In genomic region chr3:38128303-38128655, GRCh38 we compare ENCODE assay signal across 18 cellular contexts. TPM values are rescaled to one million over a fixed set of nuclear protein-coding genes. Genes with fewer than 3 reads are reported as not detected.
A peak's percentile ranks its signal among the peaks of the same experiment; 100 is the strongest.
DNase-seq lines count a peak whose midpoint lies in the region; ATAC-seq and TF ChIP-seq lines count a peak whose summit lies in the region.
"Had no signal": no experiment of that assay in that cellular context is flagged by ENCODE, and none has a peak within 500 bp of the region (broad histone marks: within the 10 kb centered on the region; RNA-seq: fewer than 3 reads in every experiment).

No MANE protein-coding gene starts in this region.

- peaks cover 0 to 100% (median 73%) of the 10 kb centered on the region in 9 donors for H3K36me3 ChIP-seq in heart right ventricle

- 94 to 96% methylated on average over 1 of the region's 1 CpG for WGBS in heart right ventricle, 2 donors

- ATAC-seq in heart right ventricle (no peak), left lobe of liver (no peak), HG03139 (IDR thresholded peaks at IDR 0.05; ENCODE audit: unreplicated experiment) (no peak)

- DNase-seq in activated CD4-positive, CD25-positive, alpha-beta regulatory T cell treated with anti-CD3 and anti-CD28 coated beads, Interleukin-2, amount 50 U/mL, for 72 hours, result peak; percentile 9
- DNase-seq in activated CD4-positive, CD25-positive, alpha-beta regulatory T cell (lab: John Stamatoyannopoulos, UW), result no peak
- DNase-seq in heart right ventricle (no peak), cardiac septum (ENCODE audit: low spot score) (no peak), left lobe of liver (ENCODE audit: low spot score) (peak; percentile 38), posterior cingulate gyrus (no peak)
- DNase-seq in stimulated activated CD8-positive, alpha-beta memory T cell treated with anti-CD3 and anti-CD28 coated beads, Interleukin-4, amount 100 ng/mL, for 48 hours, result peak; percentile 10
- DNase-seq: AML-193, DND-41, KG1, NCI-H1694 treated with DMSO at 0.1 percent for 48 hours, NCI-H2227 treated with DMSO at 0.1 percent for 48 hours, NCI-H510A treated with DMSO at 0.1 percent for 48 hours, NCI-H82 had no signal

- H3K27ac ChIP-seq in heart right ventricle, result peak overlapping the region in 8 of 10 donors; percentile 3 to 62 (median 40)
- H3K27ac ChIP-seq: 22Rv1, C4-2B had no signal

- no peak overlapping the region for H3K4me3 ChIP-seq in heart right ventricle

- no peaks in the 10 kb centered on the region for H3K27me3 ChIP-seq in heart right ventricle

- H3K4me1 ChIP-seq in heart right ventricle, result peaks cover 0 to 46% (median 23%) of the 10 kb centered on the region in 9 donors

- intact Hi-C loops in heart right ventricle (cut with DNase I) (loop anchor here in 1 of 10 donors (10.0 kb wide), 1 partner anchor 347 kb away; no protein-coding TSS in a partner anchor), cardiac septum (cut with DNase I) (no loop called here), posterior cingulate gyrus (cut with DNase I) (no loop called here)

- no peaks in the 10 kb centered on the region for H3K9me3 ChIP-seq in heart right ventricle

- TF ChIP-seq CTCF in heart right ventricle (IDR thresholded peaks at IDR 0.05), result no peak

RNA-seq across cellular contexts. Expression of gene ACAA1, which starts 8.6 kb away (rescaled TPM):
- total RNA-seq in heart right ventricle (100 to 1,000 TPM; 102 to 136 (median 117) TPM), cardiac septum (86.8 TPM), left lobe of liver (479 TPM)
- polyA plus RNA-seq in heart right ventricle, result 100 to 1,000 TPM in 1 of 2 donors, 10 to 100 TPM in 1; 76.4 to 133 TPM

RNA-seq across cellular contexts. Expression of gene MYD88, which starts 10.2 kb away (rescaled TPM):
- total RNA-seq in heart right ventricle, result 10 to 100 TPM in 2 of 10 donors, 1 to 10 TPM in 8; 4.2 to 22.3 (median 6.8) TPM
- 10 to 100 TPM in 1 of 2 donors, 1 to 10 TPM in 1; 7.1 to 11.1 TPM for polyA plus RNA-seq in heart right ventricle
- 8.5 TPM for total RNA-seq in cardiac septum
- 37.5 TPM for total RNA-seq in left lobe of liver
- total RNA-seq: G401 had no signal

RNA-seq across cellular contexts. Expression of gene OXSR1, which starts 37.1 kb away (rescaled TPM):
- total RNA-seq in heart right ventricle, result 10 to 100 TPM; 27.3 to 38.4 (median 31.6) TPM
- polyA plus RNA-seq in heart right ventricle, result 10 to 100 TPM; 13.7 to 15.9 TPM
- total RNA-seq in cardiac septum, result 30.6 TPM
- 12.1 TPM for total RNA-seq in left lobe of liver

Comparison
In these comparisons a context has a peak if more than half of its experiments do, and no peak if none do; other contexts are left out.
1. DNase-seq: peak in activated CD4-positive, CD25-positive, alpha-beta regulatory T cell treated with anti-CD3 and anti-CD28 coated beads, Interleukin-2, amount 50 U/mL, for 72 hours (single experiment), left lobe of liver (single experiment) and stimulated activated CD8-positive, alpha-beta memory T cell treated with anti-CD3 and anti-CD28 coated beads, Interleukin-4, amount 100 ng/mL, for 48 hours (single experiment); none in activated CD4-positive, CD25-positive, alpha-beta regulatory T cell (0 of 4), heart right ventricle (0 of 2), cardiac septum (single experiment) and posterior cingulate gyrus (0 of 10).